25 cellular contexts compared by ENCODE assay signal in the genomic region with DNA sequence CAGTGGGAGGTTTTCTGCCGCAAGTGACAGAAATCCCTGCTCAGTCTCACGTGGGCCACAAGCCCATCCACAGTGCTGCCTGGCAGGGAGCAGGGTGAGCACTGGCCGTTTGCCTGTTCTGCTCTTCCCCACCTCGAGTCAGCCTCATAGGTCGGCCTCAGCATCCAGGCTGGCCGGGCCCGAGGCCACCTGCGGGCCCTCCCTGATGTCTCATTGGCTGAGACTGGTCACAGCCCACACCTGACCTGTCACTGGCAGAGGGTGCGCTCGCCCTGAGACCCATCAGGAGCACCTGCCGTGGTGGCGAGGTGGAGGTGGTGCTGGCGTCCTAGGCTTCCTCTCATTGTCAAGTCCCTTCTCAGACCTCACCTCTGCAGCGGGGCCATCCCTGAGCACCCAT.
"Had no signal": no experiment of that assay in that cellular context is flagged by ENCODE, and none has a peak within 500 bp of the region (broad histone marks: within the 10 kb centered on the region; RNA-seq: fewer than 3 reads in every experiment).

No MANE protein-coding gene starts in this region.

- ATAC-seq: activated CD8-positive, alpha-beta memory T cell treated with anti-CD3 and anti-CD28 coated beads, Interleukin-2, amount 10 ng/mL, durations not matched to agents 7 days and 5 days; activated CD8-positive, alpha-beta T cell treated with anti-CD3 and anti-CD28 coated beads, Interleukin-2, amount 10 ng/mL, durations not matched to agents 7 days and 5 days; activated naive CD8-positive, alpha-beta T cell treated with anti-CD3 and anti-CD28 coated beads, Interleukin-2, amount 50 U/mL, for 24 hours; mucosa of descending colon; stimulated activated memory B cell treated with anti-CD40 and anti-IgM and Interleukin-4, amounts not matched to agents 10 μg/mL and 1 μg/mL and 100 μg/mL, for 72 hours; stimulated activated naive CD8-positive, alpha-beta T cell treated with anti-CD3 and anti-CD28 coated beads, Interleukin-15, amount 100 ng/mL, for 72 hours; WTC11 had no signal

- H3K4me3 ChIP-seq: breast epithelium, esophagus squamous epithelium, left ventricle myocardium inferior, lung, mucosa of descending colon, ovary, prostate gland, sigmoid colon had no signal

- H3K27me3 ChIP-seq: ovary had no signal

- FAIRE-seq: frontal cortex, small intestine had no signal

- H3K4me1 ChIP-seq: breast epithelium, esophagus squamous epithelium, left ventricle myocardium inferior, prostate gland, sigmoid colon had no signal

- H3K27ac ChIP-seq: breast epithelium, esophagus squamous epithelium, left ventricle myocardium inferior, ovary, prostate gland, sigmoid colon had no signal

- H3K9me3 ChIP-seq: breast epithelium, esophagus squamous epithelium, left ventricle myocardium inferior, mucosa of descending colon, ovary, prostate gland, sigmoid colon had no signal

- H3K36me3 ChIP-seq: breast epithelium, esophagus squamous epithelium, left ventricle myocardium inferior, ovary, prostate gland, sigmoid colon had no signal

- DNase-seq: activated CD4-positive, alpha-beta T cell treated with anti-CD3 and anti-CD28 coated beads, Interleukin-2, amount 50 U/mL, for 1 hour; activated CD8-positive, alpha-beta memory T cell treated with anti-CD3 and anti-CD28 coated beads, Interleukin-2, amount 10 ng/mL, durations not matched to agents 7 days and 5 days; activated CD8-positive, alpha-beta T cell treated with anti-CD3 and anti-CD28 coated beads, Interleukin-2, amount 10 ng/mL, durations not matched to agents 7 days and 5 days; activated naive CD8-positive, alpha-beta T cell treated with anti-CD3 and anti-CD28 coated beads, Interleukin-2, amount 50 U/mL, for 24 hours; activated T-cell treated with anti-CD3 and anti-CD28 coated beads, Interleukin-2, amount 50 U/mL, for 48 hours; amygdala; central memory CD4-positive, alpha-beta T cell; esophagus squamous epithelium; islet precursor cell; left ventricle myocardium inferior; mucosa of descending colon; ovary; sigmoid colon; small intestine; stimulated activated CD4-positive, alpha-beta T cell treated with anti-CD3 and anti-CD28 coated beads, Interleukin-1b, Interleukin-23, amount 100 ng/mL, for 48 hours; stimulated activated CD4-positive, alpha-beta T cell treated with anti-CD3 and anti-CD28 coated beads, Interleukin-4, amount 100 ng/mL, for 4 hours; stimulated activated CD8-positive, alpha-beta memory T cell treated with anti-CD3 and anti-CD28 coated beads, Interleukin-4, amount 100 ng/mL, for 48 hours; stimulated activated naive CD8-positive, alpha-beta T cell treated with anti-CD3 and anti-CD28 coated beads, Interleukin-15, amount 100 ng/mL, for 72 hours; T-helper 2 cell had no signal
